Comparison of ENCODE assay signal across 1 cellular context in genomic region chr15:99578809-99579208, GRCh38.
TF ChIP-seq lines count a peak whose summit lies in the region.

No MANE protein-coding gene starts in this region.

TF ChIP-seq in GM23338, 12 proteins besides CTCF, POLR2A, EP300 and RAD21 (continued from another document):
- TF ChIP-seq ZNF462 (CRISPR knock-in tag; IDR thresholded peaks at IDR 0.05) (no peak), EZH2 (IDR thresholded peaks at IDR 0.05; ENCODE audit: low read depth, unreplicated experiment) (no peak), POLR2AphosphoS5 (IDR thresholded peaks at IDR 0.05; ENCODE audit: low read depth) (no peak), ZNF331 (CRISPR knock-in tag; IDR thresholded peaks at IDR 0.05; ENCODE audit: low read depth) (no peak), REST (IDR thresholded peaks at IDR 0.05; ENCODE audit: unreplicated experiment) (no peak), ZNF114 (CRISPR knock-in tag; IDR thresholded peaks at IDR 0.05) (no peak), EZH2phosphoT487 (IDR thresholded peaks at IDR 0.05; ENCODE audit: unreplicated experiment) (no peak), ETS1 (IDR thresholded peaks at IDR 0.05) (no peak), CREB1 (CRISPR knock-in tag; IDR thresholded peaks at IDR 0.05; ENCODE audit: low read depth) (no peak), JUNB (IDR thresholded peaks at IDR 0.05; ENCODE audit: unreplicated experiment) (no peak), NANOG (IDR thresholded peaks at IDR 0.05; ENCODE audit: borderline replicate concordance) (no peak)
